10 cellular contexts compared by ENCODE assay signal in the genomic region with DNA sequence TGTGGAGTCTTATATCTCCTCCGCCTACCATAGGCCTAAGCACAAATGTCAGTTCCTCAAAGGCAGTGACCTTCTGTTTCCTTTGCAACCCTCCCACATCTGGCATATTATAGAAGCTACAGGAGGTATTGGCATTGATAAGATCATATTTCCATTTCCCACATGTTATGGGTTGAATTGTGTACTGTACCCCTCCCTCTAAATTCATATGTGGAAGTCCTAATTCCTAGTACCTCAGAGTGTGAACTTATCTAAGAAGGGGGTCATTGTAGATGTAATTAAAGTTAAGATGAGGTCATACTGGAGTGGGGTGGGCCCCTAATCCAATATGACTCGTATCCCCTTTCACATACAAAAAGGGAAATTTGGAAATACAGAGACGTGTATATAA. TPM values are rescaled to one million over a fixed set of nuclear protein-coding genes. Genes with fewer than 3 reads are reported as not detected.
DNase-seq lines count a peak whose midpoint lies in the region; ATAC-seq and TF ChIP-seq lines count a peak whose summit lies in the region.
"Had no signal": no experiment of that assay in that cellular context is flagged by ENCODE, and none has a peak within 500 bp of the region (broad histone marks: within the 10 kb centered on the region; RNA-seq: fewer than 3 reads in every experiment).

No MANE protein-coding gene starts in this region.

- no peaks in the 10 kb centered on the region for H3K9me2 ChIP-seq in OCI-LY1 (ENCODE audit: low read depth, low read length)

- intact Hi-C loops in upper lobe of right lung (cut with DNase I), result no loop called here
- intact Hi-C loops in activated CD4-positive, alpha-beta memory T cell treated with anti-CD3 and anti-CD28 coated beads for 36 hours (cut with micrococcal nuclease), result no loop called here

- POLR2A ChIA-PET in activated CD4-positive, alpha-beta memory T cell treated with anti-CD3 and anti-CD28 coated beads for 36 hours (lab: Charles Lee), result no interaction called here

- no peaks in the 10 kb centered on the region for H3F3A ChIP-seq in OCI-LY1 (ENCODE audit: insufficient read depth, low read length)

- H3K9me3 ChIP-seq in OCI-LY1 (ENCODE audit: low read length) (no peaks in the 10 kb centered on the region), upper lobe of right lung (no peaks in the 10 kb centered on the region)

- no peaks in the 10 kb centered on the region for H3K79me2 ChIP-seq in OCI-LY1 (ENCODE audit: insufficient read depth, low read length)

- ATAC-seq in HG02981 (IDR thresholded peaks at IDR 0.05; ENCODE audit: unreplicated experiment) (peak; percentile 21), upper lobe of right lung (peak; percentile 76)

- H3K27ac ChIP-seq in OCI-LY1 (ENCODE audit: low read depth, low read length, poor library complexity, severe bottlenecking) (no peak overlapping the region), upper lobe of right lung (no peak overlapping the region)

- H3K27ac Mint-ChIP-seq in activated naive CD4-positive, alpha-beta T cell treated with anti-CD3 and anti-CD28 coated beads, Interleukin-2, amount 10 ng/mL, durations not matched to agents 7 days and 5 days, result peak overlapping the region; percentile 73
- H3K27ac Mint-ChIP-seq in activated CD4-positive, alpha-beta memory T cell treated with anti-CD3 and anti-CD28 coated beads for 36 hours, result no peak overlapping the region

- H3K4me1 Mint-ChIP-seq in activated naive CD4-positive, alpha-beta T cell treated with anti-CD3 and anti-CD28 coated beads, Interleukin-2, amount 10 ng/mL, durations not matched to agents 7 days and 5 days, result peaks cover 17% of the 10 kb centered on the region
- peaks cover 15% of the 10 kb centered on the region for H3K4me1 Mint-ChIP-seq in activated CD4-positive, alpha-beta memory T cell treated with anti-CD3 and anti-CD28 coated beads for 36 hours (ENCODE audit: low read depth)

- no peak overlapping the region for H2AFZ ChIP-seq in OCI-LY1 (ENCODE audit: low read length)

- H4K20me1 ChIP-seq in OCI-LY1 (ENCODE audit: insufficient read depth, low read length), result no peaks in the 10 kb centered on the region

- H3K27me3 ChIP-seq in OCI-LY1 (ENCODE audit: insufficient read depth, low read length) (no peaks in the 10 kb centered on the region), upper lobe of right lung (no peaks in the 10 kb centered on the region)

- DNase-seq in activated naive CD4-positive, alpha-beta T cell treated with anti-CD3 and anti-CD28 coated beads, Interleukin-2, amount 10 ng/mL, durations not matched to agents 7 days and 5 days, result no peak
- DNase-seq in activated naive CD4-positive, alpha-beta T cell (lab: John Stamatoyannopoulos, UW), result no peak
- DNase-seq in upper lobe of right lung, result no peak
- DNase-seq in NCI-H2107 treated with DMSO at 0.1 percent for 48 hours (lab: John Stamatoyannopoulos, UW; ENCODE audit: unreplicated experiment), result no peak
- no peak for DNase-seq in activated CD4-positive, alpha-beta memory T cell treated with anti-CD3 and anti-CD28 coated beads for 36 hours
- DNase-seq in activated CD4-positive, alpha-beta T cell treated with anti-CD3 and anti-CD28 coated beads, Interleukin-2, amount 50 U/mL, for 4 hours, result no peak
- DNase-seq: mesendoderm, NCI-H446 had no signal

- peaks cover 16% of the 10 kb centered on the region for H3K27me3 Mint-ChIP-seq in activated naive CD4-positive, alpha-beta T cell treated with anti-CD3 and anti-CD28 coated beads, Interleukin-2, amount 10 ng/mL, durations not matched to agents 7 days and 5 days
- H3K27me3 Mint-ChIP-seq in activated CD4-positive, alpha-beta memory T cell treated with anti-CD3 and anti-CD28 coated beads for 36 hours, result peaks cover 8% of the 10 kb centered on the region

- TF ChIP-seq CTCF in OCI-LY1 (IDR thresholded peaks at IDR 0.05; ENCODE audit: low read length) (no peak), upper lobe of right lung (IDR thresholded peaks at IDR 0.05) (no peak)

- H3K9me3 Mint-ChIP-seq in activated naive CD4-positive, alpha-beta T cell treated with anti-CD3 and anti-CD28 coated beads, Interleukin-2, amount 10 ng/mL, durations not matched to agents 7 days and 5 days, result peaks cover 4% of the 10 kb centered on the region
- H3K9me3 Mint-ChIP-seq in activated CD4-positive, alpha-beta memory T cell treated with anti-CD3 and anti-CD28 coated beads for 36 hours, result no peaks in the 10 kb centered on the region

- H3K9ac ChIP-seq in OCI-LY1 (ENCODE audit: low read length), result no peak overlapping the region

- H3K4me3 ChIP-seq in OCI-LY1 (ENCODE audit: low read depth, low read length, poor library complexity, severe bottlenecking) (no peak overlapping the region), upper lobe of right lung (no peak overlapping the region)

- H3K36me3 ChIP-seq in OCI-LY1 (ENCODE audit: insufficient read depth, low read length) (no peaks in the 10 kb centered on the region), upper lobe of right lung (no peaks in the 10 kb centered on the region)

- peak overlapping the region; percentile 21; the same call in 1 of the 2 replicates for H3K4me2 ChIP-seq in OCI-LY1 (ENCODE audit: low read length)

- CTCF ChIA-PET in activated naive CD4-positive, alpha-beta T cell treated with anti-CD3 and anti-CD28 coated beads, Interleukin-2, amount 10 ng/mL, durations not matched to agents 7 days and 5 days (lab: Charles Lee), result interaction anchor here (1.3 to 2.9 kb wide), 2 partner anchors 9 to 23 kb away, joined by 9 to 15 read pairs; no protein-coding TSS in a partner anchor
- CTCF ChIA-PET in activated CD4-positive, alpha-beta memory T cell treated with anti-CD3 and anti-CD28 coated beads for 36 hours (lab: Charles Lee), result interaction anchor here (2.0 kb wide), 1 partner anchor 10 kb away, joined by 5 read pairs; no protein-coding TSS in a partner anchor

- H3K4me3 Mint-ChIP-seq in activated naive CD4-positive, alpha-beta T cell treated with anti-CD3 and anti-CD28 coated beads, Interleukin-2, amount 10 ng/mL, durations not matched to agents 7 days and 5 days, result no peak overlapping the region
- H3K4me3 Mint-ChIP-seq in activated CD4-positive, alpha-beta memory T cell treated with anti-CD3 and anti-CD28 coated beads for 36 hours, result no peak overlapping the region

- H3K4me1 ChIP-seq in OCI-LY1 (ENCODE audit: insufficient read depth, low read length, severe bottlenecking) (peaks cover 14% of the 10 kb centered on the region), upper lobe of right lung (no peaks in the 10 kb centered on the region)

- no peaks in the 10 kb centered on the region for H3K36me3 Mint-ChIP-seq in activated naive CD4-positive, alpha-beta T cell treated with anti-CD3 and anti-CD28 coated beads, Interleukin-2, amount 10 ng/mL, durations not matched to agents 7 days and 5 days
- no peaks in the 10 kb centered on the region for H3K36me3 Mint-ChIP-seq in activated CD4-positive, alpha-beta memory T cell treated with anti-CD3 and anti-CD28 coated beads for 36 hours

RNA-seq across cellular contexts. Expression of gene LAMB4, which starts 6.0 kb away (rescaled TPM):
- not detected for total RNA-seq in upper lobe of right lung
- total RNA-seq in activated CD4-positive, alpha-beta memory T cell treated with anti-CD3 and anti-CD28 coated beads for 36 hours, result not detected
